ENCODE assay signal across 9 cellular contexts in the genomic region with DNA sequence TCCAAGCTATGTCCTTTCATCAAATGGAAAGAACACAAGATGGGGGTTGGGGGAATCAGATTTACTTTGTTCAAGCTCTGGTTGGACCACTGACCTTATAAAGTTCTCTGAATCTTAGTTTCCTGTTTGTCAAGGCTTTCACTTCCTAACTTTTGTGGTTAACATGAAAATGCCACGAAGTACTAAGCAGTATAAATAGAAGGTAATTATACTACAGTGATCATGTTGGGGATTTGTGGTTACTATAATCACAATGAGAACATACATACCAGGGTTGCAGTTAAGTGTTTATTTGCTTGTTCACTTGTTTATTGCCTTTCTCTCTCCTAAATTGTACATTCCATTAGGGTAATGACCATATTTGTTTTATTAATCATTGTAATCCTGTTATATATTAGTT. TPM values are rescaled to one million over a fixed set of nuclear protein-coding genes. Genes with fewer than 3 reads are reported as not detected.
DNase-seq lines count a peak whose midpoint lies in the region; ATAC-seq and TF ChIP-seq lines count a peak whose summit lies in the region.
"Had no signal": no experiment of that assay in that cellular context is flagged by ENCODE, and none has a peak within 500 bp of the region (broad histone marks: within the 10 kb centered on the region; RNA-seq: fewer than 3 reads in every experiment).

No MANE protein-coding gene starts in this region.

- intact Hi-C loops in natural killer cell (cut with micrococcal nuclease): no loop called here

- no peak for TF ChIP-seq CTCF in natural killer cell (IDR thresholded peaks at IDR 0.05)

- no peak overlapping the region for H3K4me3 Mint-ChIP-seq in natural killer cell
- H3K4me3 Mint-ChIP-seq: neural crest cell had no signal

- H3K27ac Mint-ChIP-seq in natural killer cell: no peak overlapping the region

- DNase-seq in SIG-M5 (lab: John Stamatoyannopoulos, UW): peak; percentile 1
- no peak for DNase-seq in natural killer cell
- DNase-seq in NCI-H748 (lab: John Stamatoyannopoulos, UW; ENCODE audit: unreplicated experiment): no peak
- DNase-seq in GDM1 (lab: John Stamatoyannopoulos, UW): no peak
- no peak for DNase-seq in NCI-H1105 (lab: John Stamatoyannopoulos, UW)
- no peak for DNase-seq in erythroblast (lab: John Stamatoyannopoulos, UW)

- H3K4me1 Mint-ChIP-seq in natural killer cell: peaks cover 13 to 19% of the 10 kb centered on the region in 2 donors

- no peaks in the 10 kb centered on the region for H3K36me3 Mint-ChIP-seq in natural killer cell

- peak; percentile 68 for ATAC-seq in GM19324 (IDR thresholded peaks at IDR 0.05; ENCODE audit: low FRiP score, unreplicated experiment)
- peak; percentile 81 for ATAC-seq in HG03045 (IDR thresholded peaks at IDR 0.05; ENCODE audit: unreplicated experiment)
- peak; percentile 24 to 72 (median 55) for ATAC-seq in natural killer cell

- H3K9me3 Mint-ChIP-seq in natural killer cell: no peaks in the 10 kb centered on the region
- H3K9me3 Mint-ChIP-seq: neural crest cell had no signal

- peaks cover 0 to 4% of the 10 kb centered on the region in 2 donors for H3K27me3 Mint-ChIP-seq in natural killer cell (ENCODE audit: low read depth in 2 of 2)

- TF ChIP-seq POLR2A in erythroblast (IDR thresholded peaks at IDR 0.05; ENCODE audit: low read length): no peak

RNA-seq across cellular contexts. Expression of a gene that starts 53.2 kb away (rescaled TPM):
- 1 to 10 TPM; 8.7 to 9.8 (median 9.5) TPM for total RNA-seq in natural killer cell
